13 cellular contexts compared by ENCODE assay signal in the genomic region with DNA sequence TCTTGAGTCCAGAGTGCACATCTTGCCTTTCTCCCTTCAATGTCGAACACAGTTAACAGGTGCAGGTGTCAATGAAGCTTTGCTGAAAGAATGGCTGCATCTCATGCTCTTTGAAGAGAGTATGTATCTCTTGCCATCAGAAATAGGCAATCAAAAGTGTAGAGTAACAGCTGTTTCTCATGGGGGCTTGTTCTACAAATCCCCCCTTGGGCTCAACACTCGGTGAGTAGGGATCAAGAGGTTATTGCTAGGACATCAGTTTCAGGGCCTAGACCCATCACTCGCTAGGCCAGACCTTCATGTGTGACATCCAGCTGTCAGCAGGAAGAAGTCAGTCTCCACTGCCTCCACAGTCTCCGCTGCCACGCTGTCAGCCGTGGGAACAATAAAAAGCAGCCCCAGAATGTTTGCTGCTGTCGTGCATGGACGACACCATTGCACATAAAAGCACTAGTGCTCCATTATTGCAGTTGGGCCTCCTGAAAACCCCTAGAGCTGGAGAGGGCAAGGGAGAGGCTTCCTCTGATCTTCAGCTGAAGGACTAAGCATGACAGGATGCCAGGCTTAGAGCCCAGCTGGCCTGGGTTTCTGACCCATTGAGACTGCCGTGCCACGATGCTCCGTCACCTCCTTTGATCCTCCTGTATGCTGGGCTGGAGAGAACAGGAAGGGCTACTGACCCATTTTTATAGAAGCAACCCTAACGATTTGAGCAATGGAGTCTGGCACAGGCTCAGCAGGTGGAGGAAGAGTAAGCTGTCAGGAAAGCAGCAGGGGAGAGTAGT. TPM values are rescaled to one million over a fixed set of nuclear protein-coding genes. Genes with fewer than 3 reads are reported as not detected.
DNase-seq lines count a peak whose midpoint lies in the region; ATAC-seq and TF ChIP-seq lines count a peak whose summit lies in the region.
"Had no signal": no experiment of that assay in that cellular context is flagged by ENCODE, and none has a peak within 500 bp of the region (broad histone marks: within the 10 kb centered on the region; RNA-seq: fewer than 3 reads in every experiment).

No MANE protein-coding gene starts in this region.

- H3K36me3 Mint-ChIP-seq in activated CD8-positive, alpha-beta memory T cell treated with anti-CD3 and anti-CD28 coated beads, Interleukin-2, amount 10 ng/mL, durations not matched to agents 7 days and 5 days = peaks cover 57% of the 10 kb centered on the region
- H3K36me3 Mint-ChIP-seq in activated naive CD4-positive, alpha-beta T cell treated with anti-CD3 and anti-CD28 coated beads, Interleukin-2, amount 50 U/mL, for 72 hours = peaks cover 26 to 70% of the 10 kb centered on the region in 2 donors

- no peaks in the 10 kb centered on the region for H3K9me2 ChIP-seq in Loucy (replicated peaks; ENCODE audit: low read depth, low read length)

- H3K4me2 ChIP-seq in Loucy (ENCODE audit: low read depth, low read length, poor library complexity, severe bottlenecking) = peak overlapping the region; percentile 8

- no peaks in the 10 kb centered on the region for H3K27me3 Mint-ChIP-seq in activated CD8-positive, alpha-beta memory T cell treated with anti-CD3 and anti-CD28 coated beads, Interleukin-2, amount 10 ng/mL, durations not matched to agents 7 days and 5 days

- ATAC-seq in activated CD8-positive, alpha-beta memory T cell treated with anti-CD3 and anti-CD28 coated beads, Interleukin-2, amount 10 ng/mL, durations not matched to agents 7 days and 5 days = no peak
- ATAC-seq in activated naive CD4-positive, alpha-beta T cell treated with anti-CD3 and anti-CD28 coated beads, Interleukin-2, amount 50 U/mL, for 72 hours = peak in 1 of 2 donors; percentile 19
- ATAC-seq in stimulated activated naive CD8-positive, alpha-beta T cell treated with anti-CD3 and anti-CD28 coated beads, Interleukin-15, Interleukin-2, amounts not matched to agents 100 U/mL and 50 U/mL, for 24 hours = no peak
- no peak for ATAC-seq in upper lobe of left lung (ENCODE audit: low FRiP score in 2 of 2)
- ATAC-seq: heart right ventricle had no signal

- H3K4me1 Mint-ChIP-seq in activated CD8-positive, alpha-beta memory T cell treated with anti-CD3 and anti-CD28 coated beads, Interleukin-2, amount 10 ng/mL, durations not matched to agents 7 days and 5 days = peaks cover 81% of the 10 kb centered on the region

- H3F3A ChIP-seq in Loucy (ENCODE audit: low read depth) = no peaks in the 10 kb centered on the region

- CTCF ChIA-PET in activated CD8-positive, alpha-beta memory T cell treated with anti-CD3 and anti-CD28 coated beads, Interleukin-2, amount 10 ng/mL, durations not matched to agents 7 days and 5 days (lab: Charles Lee) = interaction anchor here (1.2 to 4.0 kb wide), 5 partner anchors 10 to 34 kb away, joined by 3 to 27 read pairs (median 5); no protein-coding TSS in a partner anchor

- TF ChIP-seq EP300 in upper lobe of left lung (IDR thresholded peaks at IDR 0.05) = no peak

- peak overlapping the region in 2 of 4 donors; percentile 38 to 49 for H3K27ac ChIP-seq in upper lobe of left lung
- H3K27ac ChIP-seq: esophagus muscularis mucosa, thyroid gland had no signal

- TF ChIP-seq CTCF in Loucy (conservative IDR thresholded peaks at IDR 0.05; ENCODE audit: low read length) = no peak
- TF ChIP-seq CTCF in upper lobe of left lung (IDR thresholded peaks at IDR 0.05) = no peak

- H3K4me3 ChIP-seq in Loucy (ENCODE audit: low read length, poor library complexity, severe bottlenecking) (no peak overlapping the region), upper lobe of left lung (no peak overlapping the region)
- H3K4me3 ChIP-seq: esophagus muscularis mucosa, heart right ventricle, thyroid gland had no signal

- H2AFZ ChIP-seq in Loucy (ENCODE audit: low read length) = no peak overlapping the region

- H3K4me1 ChIP-seq in Loucy (ENCODE audit: insufficient read depth, low read length, poor library complexity, severe bottlenecking) (peaks cover 72% of the 10 kb centered on the region), upper lobe of left lung (no peaks in the 10 kb centered on the region)
- H3K4me1 ChIP-seq: esophagus muscularis mucosa, heart right ventricle, thyroid gland had no signal

- no peak overlapping the region for H3K4me3 Mint-ChIP-seq in activated CD8-positive, alpha-beta memory T cell treated with anti-CD3 and anti-CD28 coated beads, Interleukin-2, amount 10 ng/mL, durations not matched to agents 7 days and 5 days

- H3K79me2 ChIP-seq in Loucy (ENCODE audit: insufficient read depth, low read length) = no peaks in the 10 kb centered on the region

- peak overlapping the region; percentile 85 for H3K27ac Mint-ChIP-seq in activated CD8-positive, alpha-beta memory T cell treated with anti-CD3 and anti-CD28 coated beads, Interleukin-2, amount 10 ng/mL, durations not matched to agents 7 days and 5 days
- H3K27ac Mint-ChIP-seq in activated naive CD4-positive, alpha-beta T cell treated with anti-CD3 and anti-CD28 coated beads, Interleukin-2, amount 50 U/mL, for 72 hours = peak overlapping the region; percentile 85 to 96

- H3K27me3 ChIP-seq in Loucy (ENCODE audit: insufficient read depth, low read length, poor library complexity, severe bottlenecking) = no peaks in the 10 kb centered on the region
- no peaks in the 10 kb centered on the region for H3K27me3 ChIP-seq in upper lobe of left lung
- H3K27me3 ChIP-seq: esophagus muscularis mucosa, heart right ventricle, thyroid gland had no signal

- H3K36me3 ChIP-seq in Loucy (ENCODE audit: insufficient read depth, low read length) (no peaks in the 10 kb centered on the region), upper lobe of left lung (peaks cover 0 to 4% (median 0%) of the 10 kb centered on the region in 4 donors)
- H3K36me3 ChIP-seq: thyroid gland had no signal

- 66 to 83% methylated on average over 12 of the region's 12 CpGs for WGBS in upper lobe of left lung, 2 donors

- H4K20me1 ChIP-seq in Loucy (ENCODE audit: insufficient read depth, low read length, poor library complexity, severe bottlenecking) = no peaks in the 10 kb centered on the region

- H3K9me3 ChIP-seq in Loucy (ENCODE audit: insufficient read depth, low read depth, low read length) (no peaks in the 10 kb centered on the region), upper lobe of left lung (no peaks in the 10 kb centered on the region)
- H3K9me3 ChIP-seq: esophagus muscularis mucosa, heart right ventricle, thyroid gland had no signal

- no peak for DNase-seq in activated CD8-positive, alpha-beta memory T cell treated with anti-CD3 and anti-CD28 coated beads, Interleukin-2, amount 10 ng/mL, durations not matched to agents 7 days and 5 days
- no peak for DNase-seq in activated CD8-positive, alpha-beta memory T cell treated with anti-CD3 and anti-CD28 coated beads, Interleukin-2, amount 50 U/mL, for 4 hours
- no peak for DNase-seq in activated naive CD4-positive, alpha-beta T cell treated with anti-CD3 and anti-CD28 coated beads, Interleukin-2, amount 50 U/mL, for 72 hours (ENCODE audit: low spot score in 2 of 2)
- peak; percentile 17 for DNase-seq in stimulated activated naive CD8-positive, alpha-beta T cell treated with anti-CD3 and anti-CD28 coated beads, Interleukin-15, Interleukin-2, amounts not matched to agents 100 U/mL and 50 U/mL, for 24 hours
- DNase-seq in cerebellum (ENCODE audit: low spot score) (no peak), AG08395 (ENCODE audit: low spot score) (no peak), upper lobe of left lung (no peak)
- DNase-seq: activated CD8-positive, alpha-beta memory T cell treated with anti-CD3 and anti-CD28 coated beads for 24 hours; heart right ventricle; NCI-H226; thyroid gland had no signal

- peak overlapping the region; percentile 35 for H3K9ac ChIP-seq in Loucy (ENCODE audit: low read depth, low read length, poor library complexity, severe bottlenecking)

- TF ChIP-seq POLR2A in upper lobe of left lung (IDR thresholded peaks at IDR 0.05) = no peak

- no peaks in the 10 kb centered on the region for H3K9me3 Mint-ChIP-seq in activated CD8-positive, alpha-beta memory T cell treated with anti-CD3 and anti-CD28 coated beads, Interleukin-2, amount 10 ng/mL, durations not matched to agents 7 days and 5 days (ENCODE audit: low read depth)
- H3K9me3 Mint-ChIP-seq in activated naive CD4-positive, alpha-beta T cell treated with anti-CD3 and anti-CD28 coated beads, Interleukin-2, amount 50 U/mL, for 72 hours = no peaks in the 10 kb centered on the region

RNA-seq across cellular contexts. Expression of gene TRAF1, which starts 23.6 kb away (rescaled TPM):
- 100 to 1,000 TPM in 1 of 2 experiments, 10 to 100 TPM in 1; 59.6 to 114 TPM for total RNA-seq in activated CD8-positive, alpha-beta memory T cell treated with anti-CD3 and anti-CD28 coated beads, Interleukin-2, amount 10 ng/mL, durations not matched to agents 7 days and 5 days
- total RNA-seq in activated naive CD4-positive, alpha-beta T cell treated with anti-CD3 and anti-CD28 coated beads, Interleukin-2, amount 50 U/mL, for 72 hours = 100 to 1,000 TPM in 1 of 2 donors, 10 to 100 TPM in 1; 99.5 to 100 TPM
- total RNA-seq in cerebellum (3.6 TPM), upper lobe of left lung (10 to 100 TPM in 2 of 6 donors, 1 to 10 TPM in 4; 2.9 to 29.3 (median 6.6) TPM)

RNA-seq across cellular contexts. Expression of gene PHF19, which starts 26.0 kb away (rescaled TPM):
- total RNA-seq in activated CD8-positive, alpha-beta memory T cell treated with anti-CD3 and anti-CD28 coated beads, Interleukin-2, amount 10 ng/mL, durations not matched to agents 7 days and 5 days = 100 to 1,000 TPM; 246 to 254 TPM
- total RNA-seq in activated naive CD4-positive, alpha-beta T cell treated with anti-CD3 and anti-CD28 coated beads, Interleukin-2, amount 50 U/mL, for 72 hours = 100 to 1,000 TPM; 305 to 312 TPM
- 20.5 TPM for total RNA-seq in cerebellum
- total RNA-seq in upper lobe of left lung = 10 to 100 TPM in 5 of 6 donors, 1 to 10 TPM in 1; 8.0 to 42.4 (median 19.2) TPM

Comparison
In these comparisons a context has a peak if more than half of its experiments do, and no peak if none do; other contexts are left out.
1. RNA of gene PHF19, which starts 26.0 kb away (total RNA-seq): 305 to 312 TPM in activated naive CD4-positive, alpha-beta T cell treated with anti-CD3 and anti-CD28 coated beads, Interleukin-2, amount 50 U/mL, for 72 hours and 246 to 254 TPM in activated CD8-positive, alpha-beta memory T cell treated with anti-CD3 and anti-CD28 coated beads, Interleukin-2, amount 10 ng/mL, durations not matched to agents 7 days and 5 days; 20.5 TPM in cerebellum (single experiment) and 8.0 to 42.4 TPM in upper lobe of left lung; every median in the first group is over 4 times any median in the second.